Comparison of ENCODE assay signal across 1 cellular context in the genomic region with DNA sequence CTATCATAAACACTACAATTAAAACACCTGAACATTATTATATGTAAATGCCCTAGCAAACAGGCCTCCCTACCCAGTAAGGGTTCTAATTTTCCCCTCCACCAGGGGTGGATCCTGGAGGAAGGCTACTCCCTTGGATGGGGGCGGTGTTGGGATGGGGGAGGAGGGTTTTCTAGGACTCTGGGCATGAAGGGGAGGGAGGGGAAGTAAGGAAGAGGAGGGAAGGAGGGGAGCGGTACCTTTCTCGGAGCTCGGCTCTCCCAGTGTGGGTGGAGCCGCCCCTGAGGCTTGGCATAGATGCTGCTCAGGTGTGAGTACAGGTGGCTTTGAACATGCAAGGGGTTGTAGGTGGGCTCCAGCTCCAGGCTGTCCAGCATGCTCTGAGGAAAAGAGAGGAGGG.
A peak's percentile ranks its signal among the peaks of the same experiment; 100 is the strongest.
TF ChIP-seq lines count a peak whose summit lies in the region.

No MANE protein-coding gene starts in this region.

TF ChIP-seq in H1, 55 proteins besides CTCF, POLR2A, EP300 and RAD21:
- TF ChIP-seq EGR1 (IDR thresholded peaks at IDR 0.05; ENCODE audit: borderline replicate concordance, low read depth, low read length) (peak; percentile 17; the same call in 1 of the 2 replicates), SP1 (IDR thresholded peaks at IDR 0.05; ENCODE audit: low read depth, low read length) (no peak)
